21 cellular contexts compared by ENCODE assay signal in genomic region chr4:1321486-1321885, GRCh38.
"Had no signal": no experiment of that assay in that cellular context is flagged by ENCODE, and none has a peak within 500 bp of the region (broad histone marks: within the 10 kb centered on the region; RNA-seq: fewer than 3 reads in every experiment).

No MANE protein-coding gene starts in this region.

- H3K4me3 ChIP-seq: esophagus squamous epithelium, gastrocnemius medialis, lung, skin epidermis, tibial artery had no signal

- H3K27me3 ChIP-seq: esophagus squamous epithelium, gastrocnemius medialis, tibial artery had no signal

- H3K27ac ChIP-seq: esophagus squamous epithelium, gastrocnemius medialis, skin epidermis, tibial artery had no signal

- H3K4me1 ChIP-seq: esophagus squamous epithelium had no signal

- DNase-seq: activated B cell treated with CpG ODN at 0.5 μM for 24 hours; activated CD4-positive, alpha-beta T cell treated with anti-CD3 and anti-CD28 coated beads for 36 hours; activated CD4-positive, alpha-beta T cell treated with anti-CD3 and anti-CD28 coated beads, Interleukin-2, amount 50 U/mL, for 4 hours; activated CD8-positive, alpha-beta memory T cell treated with anti-CD3 and anti-CD28 coated beads for 24 hours; activated naive CD4-positive, alpha-beta T cell treated with anti-CD3 and anti-CD28 coated beads, Interleukin-2, amount 10 ng/mL, durations not matched to agents 7 days and 5 days; activated T-cell treated with anti-CD3 and anti-CD28 coated beads, Interleukin-2, amount 50 U/mL, for 48 hours; amygdala; dermis blood vessel endothelial cell; effector memory CD4-positive, alpha-beta T cell; esophagus squamous epithelium; gastrocnemius medialis; hippocampal formation; naive thymus-derived CD4-positive, alpha-beta T cell; stimulated activated CD4-positive, alpha-beta T cell treated with anti-CD3 and anti-CD28 coated beads, Interleukin-2, amount 100 ng/mL, for 24 hours; stimulated activated naive CD8-positive, alpha-beta T cell treated with anti-CD3 and anti-CD28 coated beads, Interleukin-15, amount 100 ng/mL, for 72 hours; SW 1271; T-helper 17 cell; tibial artery had no signal

- H3K9me3 ChIP-seq: esophagus squamous epithelium, gastrocnemius medialis, tibial artery had no signal

- ATAC-seq: activated CD4-positive, alpha-beta T cell treated with anti-CD3 and anti-CD28 coated beads for 36 hours; gastrocnemius medialis; naive thymus-derived CD4-positive, alpha-beta T cell; stimulated activated effector memory CD8-positive, alpha-beta T cell treated with anti-CD3 and anti-CD28 coated beads, Interleukin-12 subunit alpha, Interleukin-12 subunit beta, amount 100 ng/mL, for 72 hours; stimulated activated naive CD8-positive, alpha-beta T cell treated with anti-CD3 and anti-CD28 coated beads, Interleukin-15, amount 100 ng/mL, for 72 hours; T-helper 17 cell had no signal
